In genomic region chr7:112357136-112357535, GRCh38 we compare ENCODE assay signal across 18 cellular contexts.
"Had no signal": no experiment of that assay in that cellular context is flagged by ENCODE, and none has a peak within 500 bp of the region (broad histone marks: within the 10 kb centered on the region; RNA-seq: fewer than 3 reads in every experiment).

No MANE protein-coding gene starts in this region.

- H3K27me3 ChIP-seq: adrenal gland, body of pancreas, colonic mucosa, upper lobe of right lung had no signal

- H3K36me3 Mint-ChIP-seq: activated naive CD4-positive, alpha-beta T cell treated with anti-CD3 and anti-CD28 coated beads, Interleukin-2, amount 50 U/mL, for 24 hours; mesothelial cell of epicardium had no signal

- H3K9me3 ChIP-seq: adrenal gland, colonic mucosa, lower lobe of right lung, thoracic aorta, upper lobe of right lung had no signal

- H3K4me1 Mint-ChIP-seq: activated naive CD4-positive, alpha-beta T cell treated with anti-CD3 and anti-CD28 coated beads, Interleukin-2, amount 50 U/mL, for 24 hours; T-helper 17 cell had no signal

- H3K4me3 ChIP-seq: adrenal gland, body of pancreas, colonic mucosa, lower lobe of right lung, thoracic aorta, upper lobe of right lung had no signal

- H3K4me1 ChIP-seq: adrenal gland, body of pancreas, colonic mucosa had no signal

- H3K36me3 ChIP-seq: adrenal gland, colonic mucosa, lower lobe of right lung, thoracic aorta, upper lobe of right lung had no signal

- H3K27ac ChIP-seq: adrenal gland, body of pancreas, colonic mucosa, lower lobe of right lung, thoracic aorta, upper lobe of right lung had no signal

- H3K27ac Mint-ChIP-seq: activated CD8-positive, alpha-beta T cell treated with anti-CD3 and anti-CD28 coated beads for 36 hours; activated naive CD4-positive, alpha-beta T cell treated with anti-CD3 and anti-CD28 coated beads, Interleukin-2, amount 50 U/mL, for 24 hours; mesothelial cell of epicardium; T-helper 17 cell had no signal

- DNase-seq: activated CD4-positive, alpha-beta T cell treated with anti-CD3 and anti-CD28 coated beads for 4 hours; activated CD8-positive, alpha-beta T cell treated with anti-CD3 and anti-CD28 coated beads for 36 hours; activated effector memory CD4-positive, alpha-beta T cell treated with anti-CD3 and anti-CD28 coated beads, Interleukin-2, amount 50 U/mL, for 16 hours; activated T-cell treated with anti-CD3 and anti-CD28 coated beads, Interleukin-2, amount 50 U/mL, for 48 hours; adrenal gland; body of pancreas; caudate nucleus; colonic mucosa; foreskin fibroblast; glutamatergic neuron; lower lobe of right lung; stimulated activated CD4-positive, alpha-beta T cell treated with anti-CD3 and anti-CD28 coated beads, Interleukin-2, amount 100 ng/mL, for 24 hours; T-helper 17 cell; upper lobe of right lung had no signal

- H3K4me3 Mint-ChIP-seq: activated CD8-positive, alpha-beta T cell treated with anti-CD3 and anti-CD28 coated beads for 36 hours; activated naive CD4-positive, alpha-beta T cell treated with anti-CD3 and anti-CD28 coated beads, Interleukin-2, amount 50 U/mL, for 24 hours; mesothelial cell of epicardium; neural crest cell; T-helper 17 cell had no signal
